ENCODE assay signal across 20 cellular contexts in genomic region chr14:106613256-106613655, GRCh38.
DNase-seq lines count a peak whose midpoint lies in the region; ATAC-seq and TF ChIP-seq lines count a peak whose summit lies in the region.
"Had no signal": no experiment of that assay in that cellular context is flagged by ENCODE, and none has a peak within 500 bp of the region (broad histone marks: within the 10 kb centered on the region; RNA-seq: fewer than 3 reads in every experiment).

No MANE protein-coding gene starts in this region.

- ATAC-seq in activated CD4-positive, alpha-beta T cell treated with anti-CD3 and anti-CD28 coated beads for 36 hours = peak; percentile 94
- ATAC-seq in activated naive CD4-positive, alpha-beta T cell treated with anti-CD3 and anti-CD28 coated beads, Interleukin-2, amount 50 U/mL, for 72 hours = peak; percentile 14 to 96
- ATAC-seq in stimulated activated effector memory CD8-positive, alpha-beta T cell treated with anti-CD3 and anti-CD28 coated beads, Interleukin-12 subunit alpha, Interleukin-12 subunit beta, amount 100 ng/mL, for 72 hours = peak; percentile 86
- ATAC-seq: A549, HepG2 had no signal

- H3K4me1 Mint-ChIP-seq in activated CD4-positive, alpha-beta T cell treated with anti-CD3 and anti-CD28 coated beads for 36 hours = peaks cover 4% of the 10 kb centered on the region
- peaks cover 6% of the 10 kb centered on the region for H3K4me1 Mint-ChIP-seq in activated CD4-positive, alpha-beta T cell treated with anti-CD3 and anti-CD28 coated beads, Interleukin-2, amount 10 ng/mL, durations not matched to agents 7 days and 5 days
- no peaks in the 10 kb centered on the region for H3K4me1 Mint-ChIP-seq in stimulated activated effector memory CD8-positive, alpha-beta T cell treated with anti-CD3 and anti-CD28 coated beads, Interleukin-12 subunit alpha, Interleukin-12 subunit beta, amount 100 ng/mL, for 72 hours
- H3K4me1 Mint-ChIP-seq: IgD-negative memory B cell had no signal

- no peak overlapping the region for H3K27ac Mint-ChIP-seq in activated CD4-positive, alpha-beta T cell treated with anti-CD3 and anti-CD28 coated beads for 36 hours
- H3K27ac Mint-ChIP-seq in activated CD4-positive, alpha-beta T cell treated with anti-CD3 and anti-CD28 coated beads, Interleukin-2, amount 10 ng/mL, durations not matched to agents 7 days and 5 days = no peak overlapping the region
- no peak overlapping the region for H3K27ac Mint-ChIP-seq in activated naive CD4-positive, alpha-beta T cell treated with anti-CD3 and anti-CD28 coated beads, Interleukin-2, amount 50 U/mL, for 72 hours
- H3K27ac Mint-ChIP-seq in stimulated activated effector memory CD8-positive, alpha-beta T cell treated with anti-CD3 and anti-CD28 coated beads, Interleukin-12 subunit alpha, Interleukin-12 subunit beta, amount 100 ng/mL, for 72 hours = no peak overlapping the region
- H3K27ac Mint-ChIP-seq: CD4-positive, alpha-beta T cell; IgD-negative memory B cell had no signal

- no peaks in the 10 kb centered on the region for H3K36me3 ChIP-seq in OCI-LY3 (replicated peaks; ENCODE audit: low read depth, low read length)
- H3K36me3 ChIP-seq: HAP-1 had no signal

- 0 out of 2 replicates have a peak, but pooled peaks cover 3% of the 10 kb centered on the region for H4K20me1 ChIP-seq in OCI-LY3 (ENCODE audit: insufficient read depth, low read length)

- peak overlapping the region; percentile 39; the same call in 1 of the 2 replicates for H3K4me2 ChIP-seq in OCI-LY3 (ENCODE audit: low read length)
- H3K4me2 ChIP-seq: A549 had no signal

- POLR2A ChIA-PET in activated CD4-positive, alpha-beta T cell treated with anti-CD3 and anti-CD28 coated beads for 36 hours (lab: Charles Lee) = interaction anchor here (0.7 kb wide), 1 partner anchor 71 kb away, joined by 3 read pairs; no protein-coding TSS in a partner anchor
- POLR2A ChIA-PET in activated CD4-positive, alpha-beta T cell treated with anti-CD3 and anti-CD28 coated beads, Interleukin-2, amount 10 ng/mL, durations not matched to agents 7 days and 5 days (lab: Charles Lee) = no interaction called here

- no peaks in the 10 kb centered on the region for H3K9me3 Mint-ChIP-seq in activated CD4-positive, alpha-beta T cell treated with anti-CD3 and anti-CD28 coated beads for 36 hours (ENCODE audit: low read depth)
- H3K9me3 Mint-ChIP-seq in activated CD4-positive, alpha-beta T cell treated with anti-CD3 and anti-CD28 coated beads, Interleukin-2, amount 10 ng/mL, durations not matched to agents 7 days and 5 days = no peaks in the 10 kb centered on the region
- no peaks in the 10 kb centered on the region for H3K9me3 Mint-ChIP-seq in activated naive CD4-positive, alpha-beta T cell treated with anti-CD3 and anti-CD28 coated beads, Interleukin-2, amount 50 U/mL, for 72 hours
- no peaks in the 10 kb centered on the region for H3K9me3 Mint-ChIP-seq in stimulated activated effector memory CD8-positive, alpha-beta T cell treated with anti-CD3 and anti-CD28 coated beads, Interleukin-12 subunit alpha, Interleukin-12 subunit beta, amount 100 ng/mL, for 72 hours
- H3K9me3 Mint-ChIP-seq: CD4-positive, alpha-beta T cell; IgD-negative memory B cell had no signal

- H3K27me3 Mint-ChIP-seq in activated CD4-positive, alpha-beta T cell treated with anti-CD3 and anti-CD28 coated beads for 36 hours = peaks cover 20% of the 10 kb centered on the region
- H3K27me3 Mint-ChIP-seq in activated CD4-positive, alpha-beta T cell treated with anti-CD3 and anti-CD28 coated beads, Interleukin-2, amount 10 ng/mL, durations not matched to agents 7 days and 5 days = peaks cover 24% of the 10 kb centered on the region

- no peaks in the 10 kb centered on the region for H3K79me2 ChIP-seq in OCI-LY3 (ENCODE audit: low read length)

- no peak overlapping the region for H3K4me3 ChIP-seq in OCI-LY3 (ENCODE audit: low read length)
- H3K4me3 ChIP-seq: A549, GM23248, HAP-1 had no signal

- CTCF ChIA-PET in activated CD4-positive, alpha-beta T cell treated with anti-CD3 and anti-CD28 coated beads for 36 hours (lab: Charles Lee) = interaction anchor here (0.9 to 1.2 kb wide), 2 partner anchors 13 to 196 kb away, joined by 3 read pairs; no protein-coding TSS in a partner anchor
- CTCF ChIA-PET in activated CD4-positive, alpha-beta T cell treated with anti-CD3 and anti-CD28 coated beads, Interleukin-2, amount 10 ng/mL, durations not matched to agents 7 days and 5 days (lab: Charles Lee) = interaction anchor here (0.7 to 0.9 kb wide), 2 partner anchors 10 to 50 kb away, joined by 3 read pairs; no protein-coding TSS in a partner anchor

- H3K9ac ChIP-seq in OCI-LY3 (ENCODE audit: low read length) = no peak overlapping the region
- H3K9ac ChIP-seq: GM23248 had no signal

- no peaks in the 10 kb centered on the region for H3K36me3 Mint-ChIP-seq in activated CD4-positive, alpha-beta T cell treated with anti-CD3 and anti-CD28 coated beads for 36 hours (ENCODE audit: low read depth)
- H3K36me3 Mint-ChIP-seq in activated CD4-positive, alpha-beta T cell treated with anti-CD3 and anti-CD28 coated beads, Interleukin-2, amount 10 ng/mL, durations not matched to agents 7 days and 5 days (ENCODE audit: low read depth) = no peaks in the 10 kb centered on the region
- no peaks in the 10 kb centered on the region for H3K36me3 Mint-ChIP-seq in activated naive CD4-positive, alpha-beta T cell treated with anti-CD3 and anti-CD28 coated beads, Interleukin-2, amount 50 U/mL, for 72 hours
- H3K36me3 Mint-ChIP-seq in stimulated activated effector memory CD8-positive, alpha-beta T cell treated with anti-CD3 and anti-CD28 coated beads, Interleukin-12 subunit alpha, Interleukin-12 subunit beta, amount 100 ng/mL, for 72 hours = no peaks in the 10 kb centered on the region
- H3K36me3 Mint-ChIP-seq: IgD-negative memory B cell had no signal

- peak; percentile 22 for DNase-seq in activated CD4-positive, alpha-beta T cell treated with anti-CD3 and anti-CD28 coated beads for 36 hours
- DNase-seq in activated CD4-positive, alpha-beta T cell treated with anti-CD3 and anti-CD28 coated beads, Interleukin-2, amount 10 ng/mL, durations not matched to agents 7 days and 5 days = no peak
- DNase-seq in activated naive CD4-positive, alpha-beta T cell treated with anti-CD3 and anti-CD28 coated beads, Interleukin-2, amount 50 U/mL, for 72 hours (ENCODE audit: low spot score in 2 of 2) = peak in 1 of 2 donors; percentile 27
- DNase-seq in activated naive CD4-positive, alpha-beta T cell treated with Interleukin-2 at 50 U/mL for 16 hours = no peak
- peak in 1 of 2 donors; percentile 48 for DNase-seq in stimulated activated effector memory CD8-positive, alpha-beta T cell treated with anti-CD3 and anti-CD28 coated beads, Interleukin-12 subunit alpha, Interleukin-12 subunit beta, amount 100 ng/mL, for 72 hours (ENCODE audit: low spot score in 2 of 2)
- DNase-seq in DMS53 (lab: John Stamatoyannopoulos, UW) (no peak), SKM-1 (lab: John Stamatoyannopoulos, UW; ENCODE audit: unreplicated experiment) (no peak)
- DNase-seq: AML-193; CD4-positive, alpha-beta T cell; DMS153; DMS79 treated with DMSO at 0.1 percent for 48 hours; GM23248; KBM-7 had no signal

- TF ChIP-seq CTCF in OCI-LY3 (IDR thresholded peaks at IDR 0.05; ENCODE audit: low read depth, low read length) = no peak

- no peak overlapping the region for H2AFZ ChIP-seq in OCI-LY3 (ENCODE audit: low read depth, low read length)
- H2AFZ ChIP-seq: GM23248 had no signal

- no peaks in the 10 kb centered on the region for H3K9me3 ChIP-seq in OCI-LY3 (ENCODE audit: insufficient read depth, low read length)
- H3K9me3 ChIP-seq: A549, HAP-1 had no signal

- intact Hi-C loops in activated CD4-positive, alpha-beta T cell treated with anti-CD3 and anti-CD28 coated beads for 36 hours (cut with DNase I, micrococcal nuclease) = no loop called here

- peaks cover 57% of the 10 kb centered on the region for H3K27me3 ChIP-seq in OCI-LY3 (ENCODE audit: low read depth, low read length)

- no peak overlapping the region for H3K27ac ChIP-seq in OCI-LY3 (ENCODE audit: low read length)
- H3K27ac ChIP-seq: 22Rv1, A549, C4-2B, GM23248 had no signal

- H3K4me1 ChIP-seq in OCI-LY3 (ENCODE audit: low read length) = peaks cover 27% of the 10 kb centered on the region
- H3K4me1 ChIP-seq: A549, HAP-1 had no signal

- H3K4me3 Mint-ChIP-seq in activated CD4-positive, alpha-beta T cell treated with anti-CD3 and anti-CD28 coated beads for 36 hours = no peak overlapping the region
- H3K4me3 Mint-ChIP-seq in activated CD4-positive, alpha-beta T cell treated with anti-CD3 and anti-CD28 coated beads, Interleukin-2, amount 10 ng/mL, durations not matched to agents 7 days and 5 days = no peak overlapping the region
- H3K4me3 Mint-ChIP-seq in stimulated activated effector memory CD8-positive, alpha-beta T cell treated with anti-CD3 and anti-CD28 coated beads, Interleukin-12 subunit alpha, Interleukin-12 subunit beta, amount 100 ng/mL, for 72 hours = no peak overlapping the region
- H3K4me3 Mint-ChIP-seq: CD4-positive, alpha-beta T cell; IgD-negative memory B cell had no signal
